In the genomic region with DNA sequence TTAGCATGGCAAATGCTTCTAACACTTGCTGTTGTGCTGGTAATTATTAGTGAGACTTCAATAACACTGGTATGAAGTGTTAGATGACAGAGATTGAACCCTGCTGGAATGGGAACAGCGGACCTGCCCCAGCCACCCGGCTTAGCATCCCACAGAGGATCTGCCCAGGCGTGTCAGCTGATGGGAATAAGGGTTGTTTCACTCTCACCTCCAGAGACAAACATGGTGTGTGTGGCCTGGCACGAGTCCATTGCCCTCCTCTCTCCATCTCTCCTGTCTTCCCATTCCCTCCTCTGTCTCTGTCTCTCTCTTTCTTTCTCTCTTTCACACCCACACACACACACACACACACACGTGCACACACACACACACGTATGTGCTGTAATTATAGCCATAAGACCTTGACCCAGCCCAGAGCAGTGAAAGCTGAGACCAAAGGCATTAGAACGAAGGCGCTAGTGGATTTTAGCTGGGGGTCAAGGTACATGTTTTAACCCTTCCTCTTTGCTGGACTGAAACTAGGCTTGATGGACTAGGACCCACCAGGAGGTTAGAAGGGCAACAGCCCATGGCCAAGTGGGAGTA, we compare ENCODE assay signal across 1 cellular context.
TF ChIP-seq lines count a peak whose summit lies in the region.

No MANE protein-coding gene starts in this region.

TF ChIP-seq in SK-N-SH, 30 proteins besides CTCF, POLR2A, EP300 and RAD21:
- TF ChIP-seq MXI1 (IDR thresholded peaks at IDR 0.05; ENCODE audit: low read depth, low read length) (no peak), POLR2AphosphoS5 (IDR thresholded peaks at IDR 0.05; ENCODE audit: low read depth, low read length) (no peak)
